In the genomic region with DNA sequence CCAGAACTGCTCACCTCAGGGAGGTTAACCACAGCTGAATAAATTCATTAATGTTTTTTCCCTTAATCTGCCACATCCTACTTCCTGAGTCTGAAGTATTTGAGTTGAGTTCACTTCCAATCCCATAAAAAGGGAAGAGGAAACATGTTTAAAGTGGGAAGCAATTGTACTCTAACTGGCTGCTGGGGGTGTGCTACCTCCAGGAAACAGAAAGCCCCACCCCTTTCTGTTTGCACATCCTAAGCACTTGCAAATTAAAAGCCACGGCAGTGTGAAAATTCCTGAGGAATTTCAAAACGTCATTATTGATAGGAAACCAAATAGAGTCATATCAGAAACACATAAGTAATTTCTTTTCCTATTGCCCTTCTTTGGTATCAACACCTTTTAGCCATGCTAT, we compare ENCODE assay signal across 25 cellular contexts.
"Had no signal": no experiment of that assay in that cellular context is flagged by ENCODE, and none has a peak within 500 bp of the region (broad histone marks: within the 10 kb centered on the region; RNA-seq: fewer than 3 reads in every experiment).

No MANE protein-coding gene starts in this region.

- H3K4me1 ChIP-seq: gastrocnemius medialis, left ventricle myocardium inferior, lower lobe of right lung, parathyroid adenoma, prostate gland, right lobe of liver, spleen, stomach, transverse colon had no signal

- ATAC-seq: effector memory CD8-positive, alpha-beta T cell; gastrocnemius medialis; right lobe of liver; stimulated activated memory B cell treated with anti-CD40 and anti-IgM and Interleukin-4, amounts not matched to agents 10 μg/mL and 1 μg/mL and 100 μg/mL, for 72 hours had no signal

- H3K36me3 Mint-ChIP-seq: memory B cell; stimulated activated memory B cell treated with anti-CD40 and anti-IgM and Interleukin-4, amounts not matched to agents 10 μg/mL and 1 μg/mL and 100 μg/mL, for 72 hours had no signal

- H3K9me3 Mint-ChIP-seq: effector memory CD8-positive, alpha-beta T cell; nephron; stimulated activated memory B cell treated with anti-CD40 and anti-IgM and Interleukin-4, amounts not matched to agents 10 μg/mL and 1 μg/mL and 100 μg/mL, for 72 hours had no signal

- H3K79me2 ChIP-seq: parathyroid adenoma had no signal

- H3K9me3 ChIP-seq: esophagus muscularis mucosa, gastrocnemius medialis, lower lobe of right lung, prostate gland, right lobe of liver, spleen, stomach, thoracic aorta, transverse colon had no signal

- H3K27me3 ChIP-seq: esophagus muscularis mucosa, gastrocnemius medialis, right lobe of liver, stomach, transverse colon had no signal

- H3K27ac ChIP-seq: epithelial cell of prostate, esophagus muscularis mucosa, gastrocnemius medialis, left ventricle myocardium inferior, lower lobe of right lung, parathyroid adenoma, prostate gland, right lobe of liver, spleen, stomach, thoracic aorta, transverse colon had no signal

- H3K27me3 Mint-ChIP-seq: stimulated activated memory B cell treated with anti-CD40 and anti-IgM and Interleukin-4, amounts not matched to agents 10 μg/mL and 1 μg/mL and 100 μg/mL, for 72 hours had no signal

- DNase-seq: cortex of kidney; effector memory CD8-positive, alpha-beta T cell; gastrocnemius medialis; islet precursor cell; left ventricle myocardium inferior; lower lobe of right lung; midbrain; occipital lobe; retina; right lobe of liver; spleen; stimulated activated CD4-positive, alpha-beta T cell treated with anti-CD3 and anti-CD28 coated beads, Interleukin-15, amount 100 ng/mL, for 24 hours; stimulated activated CD4-positive, alpha-beta T cell treated with anti-CD3 and anti-CD28 coated beads, Interleukin-1b, Interleukin-23, amount 100 ng/mL, for 48 hours; stimulated activated CD4-positive, alpha-beta T cell treated with anti-CD3 and anti-CD28 coated beads, Interleukin-4, amount 100 ng/mL, for 24 hours; stomach; substantia nigra; transverse colon had no signal

- H3K4me1 Mint-ChIP-seq: nephron; stimulated activated memory B cell treated with anti-CD40 and anti-IgM and Interleukin-4, amounts not matched to agents 10 μg/mL and 1 μg/mL and 100 μg/mL, for 72 hours had no signal

- H3K4me3 ChIP-seq: esophagus muscularis mucosa, gastrocnemius medialis, left ventricle myocardium inferior, lower lobe of right lung, prostate gland, right lobe of liver, spleen, stomach, thoracic aorta, transverse colon had no signal

- H2AFZ ChIP-seq: parathyroid adenoma had no signal

- H3K36me3 ChIP-seq: esophagus muscularis mucosa, gastrocnemius medialis, left ventricle myocardium inferior, lower lobe of right lung, prostate gland, right lobe of liver, spleen, stomach, thoracic aorta, transverse colon had no signal

- H3K4me3 Mint-ChIP-seq: effector memory CD8-positive, alpha-beta T cell; memory B cell; nephron; stimulated activated memory B cell treated with anti-CD40 and anti-IgM and Interleukin-4, amounts not matched to agents 10 μg/mL and 1 μg/mL and 100 μg/mL, for 72 hours had no signal

- H3K27ac Mint-ChIP-seq: effector memory CD8-positive, alpha-beta T cell; memory B cell; nephron; stimulated activated memory B cell treated with anti-CD40 and anti-IgM and Interleukin-4, amounts not matched to agents 10 μg/mL and 1 μg/mL and 100 μg/mL, for 72 hours had no signal
